ENCODE assay signal across 8 cellular contexts in genomic region chr19:17606786-17607185, GRCh38. TPM values are rescaled to one million over a fixed set of nuclear protein-coding genes. Genes with fewer than 3 reads are reported as not detected.
DNase-seq lines count a peak whose midpoint lies in the region; ATAC-seq and TF ChIP-seq lines count a peak whose summit lies in the region.

No MANE protein-coding gene starts in this region.

- H3K4me1 ChIP-seq in PC-9 (replicated peaks; ENCODE audit: insufficient read depth) (no peaks in the 10 kb centered on the region), smooth muscle cell (ENCODE audit: low read depth) (no peaks in the 10 kb centered on the region)

- BruUV-seq in PC-9 (replicated peaks; lab: Mats Ljungman, UMichigan): no TSS peak

- H3K4me3 Mint-ChIP-seq in activated CD8-positive, alpha-beta memory T cell treated with anti-CD3 and anti-CD28 coated beads, Interleukin-2, amount 10 ng/mL, durations not matched to agents 7 days and 5 days: peak overlapping the region; percentile 63

- H4K20me1 ChIP-seq in PC-9 (ENCODE audit: insufficient read depth) (no peaks in the 10 kb centered on the region), smooth muscle cell (ENCODE audit: low read depth) (no peaks in the 10 kb centered on the region)

- H3K4me3 ChIP-seq in PC-9 (no peak overlapping the region; the same call in 1 of the 2 replicates), smooth muscle cell (no peak overlapping the region)

- H3K9me3 ChIP-seq in PC-9 (ENCODE audit: insufficient read depth, low read depth) (no peaks in the 10 kb centered on the region), smooth muscle cell (replicated peaks; ENCODE audit: low read depth) (no peaks in the 10 kb centered on the region)

- H3K4me1 Mint-ChIP-seq in activated CD8-positive, alpha-beta memory T cell treated with anti-CD3 and anti-CD28 coated beads, Interleukin-2, amount 10 ng/mL, durations not matched to agents 7 days and 5 days: peaks cover 7% of the 10 kb centered on the region

- peaks cover 28% of the 10 kb centered on the region for H3K27me3 Mint-ChIP-seq in activated CD8-positive, alpha-beta memory T cell treated with anti-CD3 and anti-CD28 coated beads, Interleukin-2, amount 10 ng/mL, durations not matched to agents 7 days and 5 days

- CTCF ChIA-PET in activated CD8-positive, alpha-beta memory T cell treated with anti-CD3 and anti-CD28 coated beads, Interleukin-2, amount 10 ng/mL, durations not matched to agents 7 days and 5 days (lab: Charles Lee): interaction anchor here (0.7 to 3.2 kb wide), 14 partner anchors 10 to 326 kb away, joined by 3 to 16 read pairs (median 6); partner anchors contain the start of genes CCDC124, MAP1S and RPL18A
- CTCF ChIA-PET in PC-9 (lab: Charles Lee): no interaction called here

- no peak for ATAC-seq in activated CD8-positive, alpha-beta memory T cell treated with anti-CD3 and anti-CD28 coated beads, Interleukin-2, amount 10 ng/mL, durations not matched to agents 7 days and 5 days
- peak; percentile 6 for ATAC-seq in esophagus mucosa

- no peaks in the 10 kb centered on the region for H3K36me3 Mint-ChIP-seq in activated CD8-positive, alpha-beta memory T cell treated with anti-CD3 and anti-CD28 coated beads, Interleukin-2, amount 10 ng/mL, durations not matched to agents 7 days and 5 days

- H3K36me3 ChIP-seq in PC-9 (ENCODE audit: low read depth): no peaks in the 10 kb centered on the region
- no peaks in the 10 kb centered on the region for H3K36me3 ChIP-seq in smooth muscle cell (ENCODE audit: low read depth)

- H3F3A ChIP-seq in PC-9 (ENCODE audit: insufficient read depth, low read depth) (peaks cover 28% of the 10 kb centered on the region; the same call in 1 of the 2 replicates), smooth muscle cell (ENCODE audit: low read depth) (peaks cover 7% of the 10 kb centered on the region)

- TF ChIP-seq CTCF in PC-9 (conservative IDR thresholded peaks at IDR 0.05) (no peak), smooth muscle cell (IDR thresholded peaks at IDR 0.05; ENCODE audit: borderline replicate concordance, insufficient read depth, poor library complexity, severe bottlenecking) (no peak)

- no peaks in the 10 kb centered on the region for H3K79me2 ChIP-seq in PC-9 (ENCODE audit: low read depth)
- H3K79me2 ChIP-seq in smooth muscle cell (ENCODE audit: low read depth): no peaks in the 10 kb centered on the region

- H2AFZ ChIP-seq in PC-9 (no peak overlapping the region), smooth muscle cell (ENCODE audit: low read depth) (no peak overlapping the region)

- H3K4me2 ChIP-seq in PC-9 (peak overlapping the region; percentile 83; the same call in 1 of the 2 replicates), smooth muscle cell (peak overlapping the region; percentile 80)

- no peak overlapping the region for H3K9ac ChIP-seq in smooth muscle cell (ENCODE audit: low read depth)

- H3K27me3 ChIP-seq in PC-9 (ENCODE audit: insufficient read depth, low read depth) (peaks cover 25% of the 10 kb centered on the region), smooth muscle cell (ENCODE audit: low read depth) (peaks cover 3% of the 10 kb centered on the region)

- intact Hi-C loops in PC-9 (cut with micrococcal nuclease; ENCODE audit: unreplicated experiment): no loop called here

- WGBS in smooth muscle cell (ENCODE audit: low lambda C conversion rate): 60% methylated on average over 5 of the region's 7 CpGs

- POLR2A ChIA-PET in PC-9 (lab: Charles Lee; ENCODE audit: unreplicated experiment): interaction anchor here (0.6 to 0.7 kb wide), 3 partner anchors 113 to 380 kb away, joined by 3 to 10 read pairs (median 8); no protein-coding TSS in a partner anchor

- DNase-seq in activated CD8-positive, alpha-beta memory T cell treated with anti-CD3 and anti-CD28 coated beads, Interleukin-2, amount 10 ng/mL, durations not matched to agents 7 days and 5 days: no peak
- no peak for DNase-seq in activated CD8-positive, alpha-beta memory T cell treated with anti-CD3 and anti-CD28 coated beads, Interleukin-2, amount 50 U/mL, for 4 hours
- no peak for DNase-seq in PC-9
- no peak for DNase-seq in smooth muscle cell (lab: John Stamatoyannopoulos, UW; ENCODE audit: unreplicated experiment)
- no peak for DNase-seq in activated gamma-delta T cell (lab: John Stamatoyannopoulos, UW)
- no peak for DNase-seq in RKO (ENCODE audit: low spot score)
- DNase-seq in NOMO-1 (lab: John Stamatoyannopoulos, UW; ENCODE audit: unreplicated experiment in 2 of 2): no peak

- peak overlapping the region; percentile 67 for H3K27ac Mint-ChIP-seq in activated CD8-positive, alpha-beta memory T cell treated with anti-CD3 and anti-CD28 coated beads, Interleukin-2, amount 10 ng/mL, durations not matched to agents 7 days and 5 days

- no peaks in the 10 kb centered on the region for H3K9me3 Mint-ChIP-seq in activated CD8-positive, alpha-beta memory T cell treated with anti-CD3 and anti-CD28 coated beads, Interleukin-2, amount 10 ng/mL, durations not matched to agents 7 days and 5 days (ENCODE audit: low read depth)

- H3K27ac ChIP-seq in PC-9: no peak overlapping the region
- H3K27ac ChIP-seq in smooth muscle cell (ENCODE audit: low read depth): no peak overlapping the region

- H3K9me2 ChIP-seq in PC-9 (ENCODE audit: insufficient read depth): no peaks in the 10 kb centered on the region

RNA-seq across cellular contexts. Expression of gene COLGALT1, which starts 51.3 kb away (rescaled TPM):
- 10 to 100 TPM; 52.2 to 65.2 TPM for total RNA-seq in activated CD8-positive, alpha-beta memory T cell treated with anti-CD3 and anti-CD28 coated beads, Interleukin-2, amount 10 ng/mL, durations not matched to agents 7 days and 5 days
- total RNA-seq in PC-9 (2021) (82.9 and 88.8 TPM in 2 replicates), esophagus mucosa (28.5 TPM), smooth muscle cell (126 and 129 TPM in 2 replicates)
- 124 and 151 TPM in 2 replicates for polyA plus RNA-seq in smooth muscle cell
